1 cellular context compared by ENCODE assay signal in the genomic region with DNA sequence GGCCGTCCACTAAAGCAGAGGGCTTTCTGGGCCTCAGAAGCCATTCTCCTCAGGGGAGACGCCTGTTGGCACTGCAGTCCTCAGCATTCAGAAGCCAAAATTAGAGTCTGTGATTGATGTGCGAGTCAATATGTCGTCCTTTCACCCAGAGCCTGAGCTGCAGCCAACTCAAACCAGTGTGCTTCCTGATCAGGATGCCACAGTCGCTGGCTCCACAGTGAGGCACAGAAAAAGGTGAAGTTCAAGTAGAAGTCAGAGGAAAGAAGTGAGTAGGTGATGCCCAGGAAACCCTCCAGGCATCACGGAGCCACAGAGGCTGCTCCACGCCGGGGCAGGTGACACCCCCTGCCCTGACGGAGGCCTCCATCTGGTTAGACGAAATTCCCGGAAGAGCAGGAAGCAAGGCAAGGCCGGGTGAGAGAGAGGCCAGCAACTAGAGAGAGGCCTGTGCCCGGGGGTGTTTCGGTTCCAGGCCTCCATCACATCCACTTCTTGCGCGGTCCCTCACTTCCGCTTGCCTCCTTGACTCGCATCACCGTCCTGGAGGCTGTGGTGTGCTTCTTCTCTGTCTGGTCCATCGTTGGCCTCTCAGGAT.
TF ChIP-seq lines count a peak whose summit lies in the region.

No MANE protein-coding gene starts in this region.

TF ChIP-seq in K562, 482 proteins besides CTCF, POLR2A, EP300 and RAD21 (continued from another document):
- no peak for TF ChIP-seq FOXA3 (CRISPR knock-in tag; conservative IDR thresholded peaks at IDR 0.05 in 1 of 2, IDR thresholded peaks at IDR 0.05 in 1 of 2)
